1 cellular context compared by ENCODE assay signal in genomic region chr1:32107742-32108661, GRCh38.
TF ChIP-seq lines count a peak whose summit lies in the region.

TSS of gene KPNA6 (plus strand) at chr1:32108056. CDS start at chr1:32108131, 75 bp downstream.

TF ChIP-seq in WTC11, 78 proteins besides CTCF, POLR2A, EP300 and RAD21 (continued from another document):
- peak; percentile 87; the same call in 1 of the 2 replicates for TF ChIP-seq FOXP4 (CRISPR knock-in tag; IDR thresholded peaks at IDR 0.05)
- no peak for TF ChIP-seq SMAD3 (CRISPR knock-in tag; IDR thresholded peaks at IDR 0.05; ENCODE audit: borderline replicate concordance)
- peak; percentile 85 for TF ChIP-seq HMGXB4 (CRISPR knock-in tag; IDR thresholded peaks at IDR 0.05)
- no peak for TF ChIP-seq NR2C2 (CRISPR knock-in tag; IDR thresholded peaks at IDR 0.05)
- TF ChIP-seq ZNF317 (CRISPR knock-in tag; IDR thresholded peaks at IDR 0.05; ENCODE audit: borderline replicate concordance, low read depth): 0 out of 2 replicates have a peak, but pooled peaks have one; percentile 15
- 0 out of 2 replicates have a peak, but pooled peaks have one; percentile 53 for TF ChIP-seq ZNF281 (CRISPR knock-in tag; IDR thresholded peaks at IDR 0.05)
- TF ChIP-seq ZNF121 (CRISPR knock-in tag; IDR thresholded peaks at IDR 0.05): 0 out of 2 replicates have a peak, but pooled peaks have one; percentile 4
- TF ChIP-seq NFE2L1 (CRISPR knock-in tag; IDR thresholded peaks at IDR 0.05): no peak
- peak; percentile 79; the same call in 1 of the 2 replicates for TF ChIP-seq ARID4B (CRISPR knock-in tag; IDR thresholded peaks at IDR 0.05; ENCODE audit: borderline replicate concordance)
- TF ChIP-seq E2F5 (CRISPR knock-in tag; IDR thresholded peaks at IDR 0.05): peak; percentile 71; the same call in 1 of the 2 replicates
- TF ChIP-seq PRRX2 (CRISPR knock-in tag; IDR thresholded peaks at IDR 0.05): no peak
- TF ChIP-seq KAT7 (CRISPR knock-in tag; IDR thresholded peaks at IDR 0.05; ENCODE audit: borderline replicate concordance): peak; percentile 68; the same call in 1 of the 2 replicates
- peak; percentile 36; the same call in 1 of the 2 replicates for TF ChIP-seq PRDM15 (CRISPR knock-in tag; IDR thresholded peaks at IDR 0.05)
- TF ChIP-seq GABPB1 (CRISPR knock-in tag; IDR thresholded peaks at IDR 0.05): 0 out of 2 replicates have a peak, but pooled peaks have one; percentile 16
- peak; percentile 69; the same call in 1 of the 2 replicates for TF ChIP-seq MAX (CRISPR knock-in tag; IDR thresholded peaks at IDR 0.05)
- no peak for TF ChIP-seq MLX (CRISPR knock-in tag; IDR thresholded peaks at IDR 0.05)
- peak; percentile 84; the same call in 1 of the 2 replicates for TF ChIP-seq ETV6 (CRISPR knock-in tag; IDR thresholded peaks at IDR 0.05)
- TF ChIP-seq TP53 (CRISPR knock-in tag; IDR thresholded peaks at IDR 0.05): no peak
TF ChIP-seq in WTC11: peak in this region for 18.
